In genomic region chr1:212078826-212079225, GRCh38 we compare ENCODE assay signal across 29 cellular contexts.
"Had no signal": no experiment of that assay in that cellular context is flagged by ENCODE, and none has a peak within 500 bp of the region (broad histone marks: within the 10 kb centered on the region; RNA-seq: fewer than 3 reads in every experiment).

No MANE protein-coding gene starts in this region.

- H3K27me3 ChIP-seq: brain microvascular endothelial cell, esophagus squamous epithelium, gastroesophageal sphincter, heart right ventricle had no signal

- H3K4me1 ChIP-seq: esophagus squamous epithelium had no signal

- H3K27ac ChIP-seq: brain microvascular endothelial cell, epithelial cell of prostate, esophagus squamous epithelium had no signal

- ATAC-seq: activated CD4-positive, alpha-beta T cell treated with anti-CD3 and anti-CD28 coated beads for 36 hours; activated CD8-positive, alpha-beta memory T cell treated with anti-CD3 and anti-CD28 coated beads, Interleukin-2, amount 10 ng/mL, durations not matched to agents 7 days and 5 days; activated CD8-positive, alpha-beta T cell treated with anti-CD3 and anti-CD28 coated beads, Interleukin-2, amount 10 ng/mL, durations not matched to agents 7 days and 5 days; effector memory CD8-positive, alpha-beta T cell; gastroesophageal sphincter; heart right ventricle had no signal

- H3K4me1 Mint-ChIP-seq: activated CD4-positive, alpha-beta T cell treated with anti-CD3 and anti-CD28 coated beads for 36 hours; activated CD8-positive, alpha-beta memory T cell treated with anti-CD3 and anti-CD28 coated beads, Interleukin-2, amount 10 ng/mL, durations not matched to agents 7 days and 5 days; central memory CD8-positive, alpha-beta T cell had no signal

- H3K27ac Mint-ChIP-seq: activated CD4-positive, alpha-beta memory T cell treated with anti-CD3 and anti-CD28 coated beads for 36 hours; activated CD4-positive, alpha-beta T cell treated with anti-CD3 and anti-CD28 coated beads for 36 hours; activated CD4-positive, alpha-beta T cell treated with anti-CD3 and anti-CD28 coated beads, Interleukin-2, amount 10 ng/mL, durations not matched to agents 24 days and 14 days; activated CD8-positive, alpha-beta memory T cell treated with anti-CD3 and anti-CD28 coated beads, Interleukin-2, amount 10 ng/mL, durations not matched to agents 7 days and 5 days; activated CD8-positive, alpha-beta T cell treated with anti-CD3 and anti-CD28 coated beads, Interleukin-2, amount 10 ng/mL, durations not matched to agents 7 days and 5 days; activated naive CD4-positive, alpha-beta T cell treated with anti-CD3 and anti-CD28 coated beads for 36 hours; activated naive CD8-positive, alpha-beta T cell; activated T-helper 1 cell treated with anti-CD3 and anti-CD28 coated beads, Interleukin-12 subunit alpha, Interleukin-12 subunit beta, Interleukin-2, Interleukin-4 antibody, amounts not matched to agents 30 ng/mL and 10 ng/mL and 1 ng/mL, durations not matched to agents 14 hours and 24 hours and 36 hours; activated T-helper 2 cell treated with anti-CD3 and anti-CD28 coated beads, Interferon-gamma antibody, Interleukin-2, Interleukin-4, amounts not matched to agents 10 μg/mL and 5 μg/mL and 100 μg/mL, durations not matched to agents 14 hours and 24 hours and 36 hours; effector memory CD8-positive, alpha-beta T cell had no signal

- DNase-seq: activated CD4-positive, alpha-beta memory T cell treated with anti-CD3 and anti-CD28 coated beads for 36 hours; activated CD4-positive, alpha-beta T cell treated with anti-CD3 and anti-CD28 coated beads for 36 hours; activated CD4-positive, alpha-beta T cell treated with anti-CD3 and anti-CD28 coated beads, Interleukin-2, amount 10 ng/mL, durations not matched to agents 24 days and 14 days; activated CD4-positive, CD25-positive, alpha-beta regulatory T cell; activated CD4-positive, CD25-positive, alpha-beta regulatory T cell treated with anti-CD3 and anti-CD28 coated beads, Interleukin-2, amount 50 U/mL, for 72 hours; activated CD8-positive, alpha-beta memory T cell treated with anti-CD3 and anti-CD28 coated beads, Interleukin-2, amount 10 ng/mL, durations not matched to agents 7 days and 5 days; activated CD8-positive, alpha-beta memory T cell treated with anti-CD3 and anti-CD28 coated beads, Interleukin-2, amount 50 U/mL, for 4 hours; activated CD8-positive, alpha-beta T cell treated with anti-CD3 and anti-CD28 coated beads, Interleukin-2, amount 10 ng/mL, durations not matched to agents 7 days and 5 days; activated effector memory CD4-positive, alpha-beta T cell treated with anti-CD3 and anti-CD28 coated beads, Interleukin-2, amount 50 U/mL, for 16 hours; activated naive CD4-positive, alpha-beta T cell treated with anti-CD3 and anti-CD28 coated beads for 36 hours; activated T-cell treated with anti-CD3 and anti-CD28 coated beads, Interleukin-2, amount 50 U/mL, for 1 hour; activated T-cell treated with anti-CD3 and anti-CD28 coated beads, Interleukin-2, amount 50 U/mL, for 48 hours; amniotic stem cell; anterior cingulate cortex; brain microvascular endothelial cell; cortex of kidney; dermis blood vessel endothelial cell; effector CD4-positive, alpha-beta T cell; effector memory CD8-positive, alpha-beta T cell; esophagus squamous epithelium; foreskin melanocyte; heart right ventricle; T-helper 2 cell had no signal

- H3K4me3 ChIP-seq: esophagus squamous epithelium, gastroesophageal sphincter, heart right ventricle had no signal

- H3K9me3 ChIP-seq: esophagus squamous epithelium, gastroesophageal sphincter, heart right ventricle had no signal

- H3K9me3 Mint-ChIP-seq: activated CD4-positive, alpha-beta memory T cell treated with anti-CD3 and anti-CD28 coated beads for 36 hours; activated CD4-positive, alpha-beta T cell treated with anti-CD3 and anti-CD28 coated beads, Interleukin-2, amount 10 ng/mL, durations not matched to agents 24 days and 14 days; activated naive CD4-positive, alpha-beta T cell treated with anti-CD3 and anti-CD28 coated beads for 36 hours; activated T-helper 1 cell treated with anti-CD3 and anti-CD28 coated beads, Interleukin-12 subunit alpha, Interleukin-12 subunit beta, Interleukin-2, Interleukin-4 antibody, amounts not matched to agents 30 ng/mL and 10 ng/mL and 1 ng/mL, durations not matched to agents 14 hours and 24 hours and 36 hours; activated T-helper 2 cell treated with anti-CD3 and anti-CD28 coated beads, Interferon-gamma antibody, Interleukin-2, Interleukin-4, amounts not matched to agents 10 μg/mL and 5 μg/mL and 100 μg/mL, durations not matched to agents 14 hours and 24 hours and 36 hours; central memory CD8-positive, alpha-beta T cell; effector memory CD8-positive, alpha-beta T cell had no signal

- H3K36me3 ChIP-seq: brain microvascular endothelial cell, esophagus squamous epithelium, gastroesophageal sphincter, heart right ventricle had no signal

- H3K4me3 Mint-ChIP-seq: activated CD4-positive, alpha-beta memory T cell treated with anti-CD3 and anti-CD28 coated beads for 36 hours; activated CD4-positive, alpha-beta T cell treated with anti-CD3 and anti-CD28 coated beads for 36 hours; activated CD4-positive, alpha-beta T cell treated with anti-CD3 and anti-CD28 coated beads, Interleukin-2, amount 10 ng/mL, durations not matched to agents 24 days and 14 days; activated CD8-positive, alpha-beta memory T cell treated with anti-CD3 and anti-CD28 coated beads, Interleukin-2, amount 10 ng/mL, durations not matched to agents 7 days and 5 days; activated CD8-positive, alpha-beta T cell treated with anti-CD3 and anti-CD28 coated beads, Interleukin-2, amount 10 ng/mL, durations not matched to agents 7 days and 5 days; activated naive CD4-positive, alpha-beta T cell treated with anti-CD3 and anti-CD28 coated beads for 36 hours; activated naive CD8-positive, alpha-beta T cell; activated T-helper 1 cell treated with anti-CD3 and anti-CD28 coated beads, Interleukin-12 subunit alpha, Interleukin-12 subunit beta, Interleukin-2, Interleukin-4 antibody, amounts not matched to agents 30 ng/mL and 10 ng/mL and 1 ng/mL, durations not matched to agents 14 hours and 24 hours and 36 hours; central memory CD8-positive, alpha-beta T cell; effector memory CD8-positive, alpha-beta T cell had no signal

- H3K27me3 Mint-ChIP-seq: activated CD4-positive, alpha-beta memory T cell treated with anti-CD3 and anti-CD28 coated beads for 36 hours; activated CD4-positive, alpha-beta T cell treated with anti-CD3 and anti-CD28 coated beads for 36 hours; activated CD4-positive, alpha-beta T cell treated with anti-CD3 and anti-CD28 coated beads, Interleukin-2, amount 10 ng/mL, durations not matched to agents 24 days and 14 days; activated CD8-positive, alpha-beta memory T cell treated with anti-CD3 and anti-CD28 coated beads, Interleukin-2, amount 10 ng/mL, durations not matched to agents 7 days and 5 days; activated naive CD8-positive, alpha-beta T cell; central memory CD8-positive, alpha-beta T cell; effector memory CD8-positive, alpha-beta T cell had no signal
